20 cellular contexts compared by ENCODE assay signal in genomic region chr3:45253316-45253715, GRCh38. TPM values are rescaled to one million over a fixed set of nuclear protein-coding genes. Genes with fewer than 3 reads are reported as not detected.
DNase-seq lines count a peak whose midpoint lies in the region; ATAC-seq, FAIRE-seq and TF ChIP-seq lines count a peak whose summit lies in the region.
"Had no signal": no experiment of that assay in that cellular context is flagged by ENCODE, and none has a peak within 500 bp of the region (broad histone marks: within the 10 kb centered on the region; RNA-seq: fewer than 3 reads in every experiment).

No MANE protein-coding gene starts in this region.

- TF ChIP-seq CTCF in astrocyte (IDR thresholded peaks at IDR 0.05; ENCODE audit: insufficient read depth, low read depth, low read length): no peak
- no peak for TF ChIP-seq CTCF in type B pancreatic cell (conservative IDR thresholded peaks at IDR 0.05)

- H3K9ac ChIP-seq in astrocyte (ENCODE audit: low read length): no peak overlapping the region

- H3K36me3 Mint-ChIP-seq in astrocyte (ENCODE audit: low read depth, unreplicated experiment) (peaks cover 2% of the 10 kb centered on the region), type B pancreatic cell (no peaks in the 10 kb centered on the region)
- H3K36me3 Mint-ChIP-seq in natural killer cell treated with Interleukin-12 subunit alpha and Interleukin-12 subunit beta and Interleukin-15 and Interleukin-18, amount 100 ng/mL, for 72 hours: no peaks in the 10 kb centered on the region
- H3K36me3 Mint-ChIP-seq: CD8-positive, alpha-beta T cell; T-cell had no signal

- H3K4me2 ChIP-seq in astrocyte (ENCODE audit: low read length): no peak overlapping the region

- no peaks in the 10 kb centered on the region for H4K20me1 ChIP-seq in astrocyte (ENCODE audit: insufficient read depth, low read length)

- no peak overlapping the region for H3K4me3 Mint-ChIP-seq in astrocyte (ENCODE audit: unreplicated experiment)
- no peak overlapping the region for H3K4me3 Mint-ChIP-seq in natural killer cell treated with Interleukin-12 subunit alpha and Interleukin-12 subunit beta and Interleukin-15 and Interleukin-18, amount 100 ng/mL, for 72 hours
- H3K4me3 Mint-ChIP-seq in type B pancreatic cell: no peak overlapping the region
- H3K4me3 Mint-ChIP-seq: CD8-positive, alpha-beta T cell; T-cell had no signal

- peaks cover 3% of the 10 kb centered on the region for H3K27me3 Mint-ChIP-seq in astrocyte (ENCODE audit: low read depth, unreplicated experiment)
- peaks cover 5 to 12% of the 10 kb centered on the region in 2 donors for H3K27me3 Mint-ChIP-seq in natural killer cell treated with Interleukin-12 subunit alpha and Interleukin-12 subunit beta and Interleukin-15 and Interleukin-18, amount 100 ng/mL, for 72 hours
- peaks cover 8% of the 10 kb centered on the region for H3K27me3 Mint-ChIP-seq in type B pancreatic cell

- H2AFZ ChIP-seq in astrocyte (ENCODE audit: low read depth, low read length): no peak overlapping the region

- H3K4me1 Mint-ChIP-seq in astrocyte (ENCODE audit: low read depth, unreplicated experiment): no peaks in the 10 kb centered on the region
- H3K4me1 Mint-ChIP-seq in natural killer cell treated with Interleukin-12 subunit alpha and Interleukin-12 subunit beta and Interleukin-15 and Interleukin-18, amount 100 ng/mL, for 72 hours (ENCODE audit: low read depth in 2 of 2): no peaks in the 10 kb centered on the region
- H3K4me1 Mint-ChIP-seq in type B pancreatic cell (ENCODE audit: unreplicated experiment): no peaks in the 10 kb centered on the region
- H3K4me1 Mint-ChIP-seq: T-cell had no signal

- no peak overlapping the region for H3K4me3 ChIP-seq in astrocyte (ENCODE audit: insufficient read depth, low read depth, low read length)
- H3K4me3 ChIP-seq: Peyer's patch had no signal

- no peaks in the 10 kb centered on the region for H3K9me3 ChIP-seq in astrocyte (ENCODE audit: insufficient read depth, low read depth, low read length)
- H3K9me3 ChIP-seq: Peyer's patch had no signal

- no peaks in the 10 kb centered on the region for H3K79me2 ChIP-seq in astrocyte (ENCODE audit: insufficient read depth, low read length)

- DNase-seq in GM18507 (ENCODE audit: extremely low spot score, insufficient read length, low read depth): no peak
- peak; percentile 42 for DNase-seq in astrocyte (ENCODE audit: low read depth)
- peak; percentile 5 for DNase-seq in left kidney (ENCODE audit: low read depth, low spot score)
- no peak for DNase-seq in natural killer cell treated with Interleukin-12 subunit alpha and Interleukin-12 subunit beta and Interleukin-15 and Interleukin-18, amount 100 ng/mL, for 72 hours (ENCODE audit: low spot score)
- DNase-seq in activated T-cell treated with anti-CD3 and anti-CD28 coated beads, Interleukin-2, amount 50 U/mL, for 1 hour: no peak
- DNase-seq in type B pancreatic cell (ENCODE audit: extremely low spot score, unreplicated experiment): no peak
- DNase-seq: C1 segment of cervical spinal cord; CD8-positive, alpha-beta T cell; GDM1; H7; NCI-H1694; NCI-H2081; NCI-H2171; NCI-H345; NCI-H526; Peyer's patch; T-cell had no signal

- no peaks in the 10 kb centered on the region for H3K9me3 Mint-ChIP-seq in astrocyte (ENCODE audit: unreplicated experiment)
- H3K9me3 Mint-ChIP-seq in natural killer cell treated with Interleukin-12 subunit alpha and Interleukin-12 subunit beta and Interleukin-15 and Interleukin-18, amount 100 ng/mL, for 72 hours: no peaks in the 10 kb centered on the region
- H3K9me3 Mint-ChIP-seq in type B pancreatic cell: no peaks in the 10 kb centered on the region
- H3K9me3 Mint-ChIP-seq: CD8-positive, alpha-beta T cell; T-cell had no signal

- no peak overlapping the region for H3K27ac ChIP-seq in astrocyte (ENCODE audit: low read depth, low read length)
- H3K27ac ChIP-seq: Peyer's patch had no signal

- FAIRE-seq in GM18507 (lab: Jason Lieb, UNC): peak; percentile 35
- FAIRE-seq in astrocyte (lab: Jason Lieb, UNC): no peak
- FAIRE-seq: HTR-8/SVneo had no signal

- no peak for ATAC-seq in GM18520 (IDR thresholded peaks at IDR 0.05; ENCODE audit: unreplicated experiment)
- no peak for ATAC-seq in natural killer cell treated with Interleukin-12 subunit alpha and Interleukin-12 subunit beta and Interleukin-15 and Interleukin-18, amount 100 ng/mL, for 72 hours
- ATAC-seq: CD8-positive, alpha-beta T cell; T-cell had no signal

- H3K27ac Mint-ChIP-seq in astrocyte (ENCODE audit: unreplicated experiment) (no peak overlapping the region), type B pancreatic cell (no peak overlapping the region)
- no peak overlapping the region for H3K27ac Mint-ChIP-seq in natural killer cell treated with Interleukin-12 subunit alpha and Interleukin-12 subunit beta and Interleukin-15 and Interleukin-18, amount 100 ng/mL, for 72 hours
- H3K27ac Mint-ChIP-seq: CD8-positive, alpha-beta T cell; T-cell had no signal

- H3K27me3 ChIP-seq in astrocyte (ENCODE audit: insufficient read depth, low read length): peaks cover 2% of the 10 kb centered on the region
- H3K27me3 ChIP-seq: Peyer's patch had no signal

- no peaks in the 10 kb centered on the region for H3K36me3 ChIP-seq in astrocyte (ENCODE audit: insufficient read depth, low read length)
- H3K36me3 ChIP-seq: Peyer's patch had no signal

- no peaks in the 10 kb centered on the region for H3K4me1 ChIP-seq in astrocyte (ENCODE audit: insufficient read depth, low read length)
- H3K4me1 ChIP-seq: Peyer's patch had no signal

RNA-seq across cellular contexts. Expression of gene TMEM158, which starts 27.2 kb away (rescaled TPM):
- total RNA-seq in astrocyte (11.5 and 14.1 TPM in 2 replicates), type B pancreatic cell (ENCODE audit: low replicate concordance) (8.9 and 10.1 TPM in 2 replicates)
- total RNA-seq in natural killer cell treated with Interleukin-12 subunit alpha and Interleukin-12 subunit beta and Interleukin-15 and Interleukin-18, amount 100 ng/mL, for 72 hours: 1 to 10 TPM in 1 of 2 donors, under 1 TPM in 1; 0.56 to 2.5 TPM
- total RNA-seq: CD8-positive, alpha-beta T cell; OCI-LY7 had no signal

Comparison
In these comparisons a context has a peak if more than half of its experiments do, and no peak if none do; other contexts are left out.
1. DNase-seq: peak in astrocyte (single experiment) and left kidney (single experiment); none in GM18507 (single experiment), natural killer cell treated with Interleukin-12 subunit alpha and Interleukin-12 subunit beta and Interleukin-15 and Interleukin-18, amount 100 ng/mL, for 72 hours (single experiment), activated T-cell treated with anti-CD3 and anti-CD28 coated beads, Interleukin-2, amount 50 U/mL, for 1 hour (single experiment) and type B pancreatic cell (single experiment).